In genomic region chr12:130162267-130162666, GRCh38 we compare ENCODE assay signal across 9 cellular contexts. TPM values are rescaled to one million over a fixed set of nuclear protein-coding genes. Genes with fewer than 3 reads are reported as not detected.
A peak's percentile ranks its signal among the peaks of the same experiment; 100 is the strongest.
DNase-seq lines count a peak whose midpoint lies in the region; ATAC-seq, FAIRE-seq and TF ChIP-seq lines count a peak whose summit lies in the region.
"Had no signal": no experiment of that assay in that cellular context is flagged by ENCODE, and none has a peak within 500 bp of the region (broad histone marks: within the 10 kb centered on the region; RNA-seq: fewer than 3 reads in every experiment).

Gene FZD10 (plus strand): TSS chr12:130162464. CDS start chr12:130162943, 479 bp downstream.

- ATAC-seq in naive B cell (ENCODE audit: low read depth in 2 of 2) (no peak), GM18907 (IDR thresholded peaks at IDR 0.05; ENCODE audit: unreplicated experiment) (no peak), GM18909 (IDR thresholded peaks at IDR 0.05; ENCODE audit: poor library complexity, unreplicated experiment) (no peak)
- no peak for ATAC-seq in activated CD4-positive, CD25-positive, alpha-beta regulatory T cell treated with anti-CD3 and anti-CD28 coated beads, Interleukin-2, amount 50 U/mL, for 24 hours

- H3K27me3 Mint-ChIP-seq in endodermal cell (ENCODE audit: insufficient read depth): peaks cover 47% of the 10 kb centered on the region
- peaks cover 28 to 49% (median 39%) of the 10 kb centered on the region in 3 donors for H3K27me3 Mint-ChIP-seq in naive B cell

- H3K36me3 ChIP-seq in endodermal cell (ENCODE audit: control insufficient read depth, insufficient read depth, low read length): no peaks in the 10 kb centered on the region

- H3K9ac ChIP-seq in endodermal cell (ENCODE audit: extremely low read depth, low read length, poor library complexity, severe bottlenecking): no peak within 1 kb of the TSS

- H3K9me3 Mint-ChIP-seq in endodermal cell (no peaks in the 10 kb centered on the region), naive B cell (peaks cover 0 to 2% (median 0%) of the 10 kb centered on the region in 7 donors)

- H3K4me1 Mint-ChIP-seq in endodermal cell (peaks cover 19% of the 10 kb centered on the region), naive B cell (peaks cover 0 to 5% (median 2%) of the 10 kb centered on the region in 3 donors)

- peaks cover 6% of the 10 kb centered on the region for H3K4me1 ChIP-seq in endodermal cell (ENCODE audit: control insufficient read depth, insufficient read depth, low read length)

- no peaks in the 10 kb centered on the region for H3K9me3 ChIP-seq in endodermal cell (ENCODE audit: control insufficient read depth, low read length)

- no peak for TF ChIP-seq CTCF in endodermal cell (conservative IDR thresholded peaks at IDR 0.05)

- H3K36me3 Mint-ChIP-seq in endodermal cell (ENCODE audit: low read depth) (no peaks in the 10 kb centered on the region), naive B cell (peaks cover 0 to 3% of the 10 kb centered on the region in 2 donors)

- DNase-seq in activated CD8-positive, alpha-beta memory T cell treated with anti-CD3 and anti-CD28 coated beads, Interleukin-2, amount 50 U/mL, for 48 hours: peak; percentile 58
- no peak for DNase-seq in activated CD8-positive, alpha-beta memory T cell treated with anti-CD3 and anti-CD28 coated beads, Interleukin-2, amount 50 U/mL, for 4 hours
- DNase-seq in endodermal cell: peak; percentile 95
- no peak for DNase-seq in naive B cell
- peak; percentile 64 for DNase-seq in urothelium cell line (ENCODE audit: low spot score)

- peak within 1 kb of the TSS; percentile 91 for H3K27ac ChIP-seq in endodermal cell (ENCODE audit: low read depth, low read length)

- no peak within 1 kb of the TSS for H3K27ac Mint-ChIP-seq in endodermal cell
- H3K27ac Mint-ChIP-seq in naive B cell: no peak within 1 kb of the TSS

- WGBS in endodermal cell (ENCODE audit: insufficient coverage in 1 of 2, insufficient read length in 1 of 2), 2 experiments: 0% methylated on average over 12 to 51 of the region's 51 CpGs

- H3K27me3 ChIP-seq in endodermal cell (ENCODE audit: control insufficient read depth, insufficient read depth, low read length, poor library complexity, severe bottlenecking): peaks cover 98% of the 10 kb centered on the region

- no peak for FAIRE-seq in urothelium cell line (lab: Jason Lieb, UNC)

- H3K4me3 Mint-ChIP-seq in endodermal cell (peak within 1 kb of the TSS; percentile 48), naive B cell (peak within 1 kb of the TSS in 5 of 8 donors; percentile 23 to 77 (median 53))

- peak within 1 kb of the TSS; percentile 67 for H3K4me3 ChIP-seq in endodermal cell (ENCODE audit: low read length)

RNA-seq across cellular contexts. Expression of gene FZD10, which starts in this region (rescaled TPM):
- under 1 TPM in 1 of 2 donors, not detected in 1; 0.18 TPM for total RNA-seq in endodermal cell
- 80.9 TPM for polyA plus RNA-seq in endodermal cell (2013, experiment 1 of 2)
- polyA plus RNA-seq in endodermal cell (2013, experiment 2 of 2): 59.6 TPM
- not detected for polyA plus RNA-seq in naive B cell (ENCODE audit: low read depth in 6 of 6)
- total RNA-seq: pulmonary artery endothelial cell had no signal

Comparison
In these comparisons a context has a peak if more than half of its experiments do, and no peak if none do; other contexts are left out.
1. DNase-seq: peak in activated CD8-positive, alpha-beta memory T cell treated with anti-CD3 and anti-CD28 coated beads, Interleukin-2, amount 50 U/mL, for 48 hours (single experiment), endodermal cell (single experiment) and urothelium cell line (single experiment); none in activated CD8-positive, alpha-beta memory T cell treated with anti-CD3 and anti-CD28 coated beads, Interleukin-2, amount 50 U/mL, for 4 hours (single experiment) and naive B cell (single experiment).